20 cellular contexts compared by ENCODE assay signal in the genomic region with DNA sequence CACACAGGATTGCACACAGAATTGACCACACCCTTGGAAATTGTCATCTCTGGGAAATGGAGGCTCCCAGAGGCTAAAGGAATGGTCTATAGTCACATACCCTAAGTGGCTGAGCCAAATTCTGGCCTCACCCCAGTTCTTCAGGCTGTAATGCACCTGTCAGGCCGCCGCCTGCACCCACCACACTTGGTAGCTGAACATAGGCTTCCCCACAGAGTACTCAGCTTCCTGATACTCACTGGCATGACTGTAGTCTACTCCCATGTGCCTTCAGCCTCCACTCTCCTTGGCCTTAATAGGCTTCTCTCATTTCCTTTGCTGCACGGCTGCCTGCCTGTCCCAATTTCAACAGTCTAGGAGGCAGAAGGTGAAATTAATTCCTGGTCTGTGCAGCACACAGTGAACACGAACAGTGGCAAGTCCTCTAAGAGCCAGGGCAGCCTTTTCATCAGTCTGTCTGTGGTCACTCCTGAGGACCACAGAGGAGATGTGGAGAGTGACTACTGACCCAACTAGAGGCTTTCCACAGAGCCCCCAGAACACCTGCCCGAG. TPM values are rescaled to one million over a fixed set of nuclear protein-coding genes. Genes with fewer than 3 reads are reported as not detected.
DNase-seq lines count a peak whose midpoint lies in the region; ATAC-seq and TF ChIP-seq lines count a peak whose summit lies in the region.
"Had no signal": no experiment of that assay in that cellular context is flagged by ENCODE, and none has a peak within 500 bp of the region (broad histone marks: within the 10 kb centered on the region; RNA-seq: fewer than 3 reads in every experiment).

No MANE protein-coding gene starts in this region.

- peaks cover 33% of the 10 kb centered on the region for H3K4me1 Mint-ChIP-seq in brain
- H3K4me1 Mint-ChIP-seq in stimulated activated naive B cell treated with anti-CD40 and anti-IgM and Interleukin-4, amounts not matched to agents 10 μg/mL and 1 μg/mL and 100 μg/mL, for 72 hours, result peaks cover 42 to 63% of the 10 kb centered on the region in 2 donors

- in situ Hi-C loops in G401 (cut with HindIII; ENCODE audit: low sequenced_read_pairs), result loop anchor here (25.0 kb wide), 1 partner anchor 114 kb away; the partner anchor contains the start of gene DDX56

- no peaks in the 10 kb centered on the region for H3K9me3 Mint-ChIP-seq in brain
- no peaks in the 10 kb centered on the region for H3K9me3 Mint-ChIP-seq in stimulated activated naive B cell treated with anti-CD40 and anti-IgM and Interleukin-4, amounts not matched to agents 10 μg/mL and 1 μg/mL and 100 μg/mL, for 72 hours
- H3K9me3 Mint-ChIP-seq: CD4-positive, alpha-beta T cell had no signal

- H3K9me3 ChIP-seq in esophagus muscularis mucosa, result no peaks in the 10 kb centered on the region

- TF ChIP-seq CTCF in brain (conservative IDR thresholded peaks at IDR 0.05) (no peak), esophagus muscularis mucosa (IDR thresholded peaks at IDR 0.05) (no peak)

- intact Hi-C loops in esophagus muscularis mucosa (cut with DNase I), result no loop called here

- WGBS in esophagus muscularis mucosa, result 92% methylated on average over 5 of the region's 5 CpGs

- no peak for TF ChIP-seq EP300 in esophagus muscularis mucosa (IDR thresholded peaks at IDR 0.05)

- H3K27me3 ChIP-seq in esophagus muscularis mucosa, result no peaks in the 10 kb centered on the region

- peak overlapping the region in 4 of 5 experiments; percentile 51 to 92 (median 76) for H3K27ac Mint-ChIP-seq in brain
- H3K27ac Mint-ChIP-seq in stimulated activated naive B cell treated with anti-CD40 and anti-IgM and Interleukin-4, amounts not matched to agents 10 μg/mL and 1 μg/mL and 100 μg/mL, for 72 hours, result peak overlapping the region; percentile 28
- H3K27ac Mint-ChIP-seq: CD4-positive, alpha-beta T cell had no signal

- H3K4me1 ChIP-seq in esophagus muscularis mucosa, result peaks cover 35 to 65% (median 60%) of the 10 kb centered on the region in 4 donors

- H3K27ac ChIP-seq in esophagus muscularis mucosa (replicated peaks in 1 of 4), result peak overlapping the region in 3 of 4 donors; percentile 64 to 77 (median 66)

- peaks cover 52% of the 10 kb centered on the region for H3K36me3 Mint-ChIP-seq in brain
- H3K36me3 Mint-ChIP-seq in stimulated activated naive B cell treated with anti-CD40 and anti-IgM and Interleukin-4, amounts not matched to agents 10 μg/mL and 1 μg/mL and 100 μg/mL, for 72 hours, result peaks cover 36 to 48% of the 10 kb centered on the region in 2 donors

- no peak for TF ChIP-seq POLR2A in esophagus muscularis mucosa (IDR thresholded peaks at IDR 0.05; ENCODE audit: low read depth)

- H3K36me3 ChIP-seq in esophagus muscularis mucosa, result peaks cover 0 to 12% (median 7%) of the 10 kb centered on the region in 4 donors

- ATAC-seq in stimulated activated naive B cell treated with anti-CD40 and anti-IgM and Interleukin-4, amounts not matched to agents 10 μg/mL and 1 μg/mL and 100 μg/mL, for 72 hours (replicated peaks), result no peak
- no peak for ATAC-seq in GM21619 (IDR thresholded peaks at IDR 0.05; ENCODE audit: unreplicated experiment)
- ATAC-seq: HCT116, K562 had no signal

- no peaks in the 10 kb centered on the region for H3K27me3 Mint-ChIP-seq in brain
- H3K27me3 Mint-ChIP-seq in stimulated activated naive B cell treated with anti-CD40 and anti-IgM and Interleukin-4, amounts not matched to agents 10 μg/mL and 1 μg/mL and 100 μg/mL, for 72 hours, result no peaks in the 10 kb centered on the region
- H3K27me3 Mint-ChIP-seq: CD4-positive, alpha-beta T cell had no signal

- H3K4me3 Mint-ChIP-seq in brain, result no peak overlapping the region
- no peak overlapping the region for H3K4me3 Mint-ChIP-seq in stimulated activated naive B cell treated with anti-CD40 and anti-IgM and Interleukin-4, amounts not matched to agents 10 μg/mL and 1 μg/mL and 100 μg/mL, for 72 hours
- H3K4me3 Mint-ChIP-seq: CD4-positive, alpha-beta T cell had no signal

- DNase-seq in G401 (ENCODE audit: low spot score) (peak; percentile 50), esophagus muscularis mucosa (ENCODE audit: extremely low spot score) (no peak), NCI-H1930 (lab: John Stamatoyannopoulos, UW) (no peak), HPDE6-E6E7 (ENCODE audit: extremely low spot score) (no peak)
- DNase-seq in stimulated activated naive B cell treated with anti-CD40 and anti-IgM and Interleukin-4, amounts not matched to agents 10 μg/mL and 1 μg/mL and 100 μg/mL, for 72 hours, result no peak
- DNase-seq: ACHN; AML-193; CD4-positive, alpha-beta T cell; MV-4-11; NCI-H1417; NCI-H187 treated with DMSO at 0.1 percent for 48 hours; NCI-H2171 treated with DMSO at 0.1 percent for 48 hours; NCI-H748 treated with DMSO at 0.1 percent for 48 hours; OCI-M1; RPMI8226; SIG-M5 had no signal

- H3K4me3 ChIP-seq in esophagus muscularis mucosa, result no peak overlapping the region
- H3K4me3 ChIP-seq: K562 had no signal

RNA-seq across cellular contexts. Expression of gene NUDCD3, which starts 42.5 kb away (rescaled TPM):
- 9.0 and 17.3 TPM in 2 replicates for total RNA-seq in G401 (2014; rRNA removed; shearing (Covaris generic))
- polyA plus RNA-seq in brain (ENCODE audit: insufficient read depth, low read depth, low replicate concordance), result 191 TPM
- total RNA-seq in esophagus muscularis mucosa, result 10 to 100 TPM; 44.9 to 92.4 (median 73.0) TPM
